19 cellular contexts compared by ENCODE assay signal in genomic region chr12:3684449-3685051, GRCh38.
A peak's percentile ranks its signal among the peaks of the same experiment; 100 is the strongest.
DNase-seq lines count a peak whose midpoint lies in the region; ATAC-seq and TF ChIP-seq lines count a peak whose summit lies in the region.
"Had no signal": no experiment of that assay in that cellular context is flagged by ENCODE, and none has a peak within 500 bp of the region (broad histone marks: within the 10 kb centered on the region; RNA-seq: fewer than 3 reads in every experiment).

No MANE protein-coding gene starts in this region.

- POLR2A ChIA-PET in activated CD4-positive, alpha-beta memory T cell treated with anti-CD3 and anti-CD28 coated beads for 36 hours (lab: Charles Lee) = no interaction called here

- H3K36me3 ChIP-seq in WERI-Rb-1 = no peaks in the 10 kb centered on the region; the same call in 1 of the 2 replicates
- no peaks in the 10 kb centered on the region for H3K36me3 ChIP-seq in smooth muscle cell (ENCODE audit: low read depth)

- H2AFZ ChIP-seq in smooth muscle cell (ENCODE audit: low read depth) = no peak overlapping the region

- CTCF ChIA-PET in activated CD4-positive, alpha-beta memory T cell treated with anti-CD3 and anti-CD28 coated beads for 36 hours (lab: Charles Lee) = interaction anchor here (1.2 kb wide), 1 partner anchor 384 kb away, joined by 3 read pairs; no protein-coding TSS in a partner anchor

- no peaks in the 10 kb centered on the region for H3K27me3 Mint-ChIP-seq in activated CD4-positive, alpha-beta memory T cell treated with anti-CD3 and anti-CD28 coated beads for 36 hours
- H3K27me3 Mint-ChIP-seq: naive B cell had no signal

- H3K4me1 Mint-ChIP-seq in activated CD4-positive, alpha-beta memory T cell treated with anti-CD3 and anti-CD28 coated beads for 36 hours (ENCODE audit: low read depth) = no peaks in the 10 kb centered on the region
- H3K4me1 Mint-ChIP-seq: naive B cell had no signal

- TF ChIP-seq CTCF in WERI-Rb-1 (IDR thresholded peaks at IDR 0.05; ENCODE audit: low read depth, low read length) (no peak), smooth muscle cell (IDR thresholded peaks at IDR 0.05; ENCODE audit: borderline replicate concordance, insufficient read depth, poor library complexity, severe bottlenecking) (no peak)

- H3K79me2 ChIP-seq in smooth muscle cell (ENCODE audit: low read depth) = no peaks in the 10 kb centered on the region

- no peak overlapping the region for H3K9ac ChIP-seq in smooth muscle cell (ENCODE audit: low read depth)

- intact Hi-C loops in activated CD4-positive, alpha-beta memory T cell treated with anti-CD3 and anti-CD28 coated beads for 36 hours (cut with micrococcal nuclease) = no loop called here

- WGBS in smooth muscle cell (ENCODE audit: low lambda C conversion rate) = 25% methylated on average over 12 of the region's 12 CpGs

- no peaks in the 10 kb centered on the region for H3K9me3 Mint-ChIP-seq in activated CD4-positive, alpha-beta memory T cell treated with anti-CD3 and anti-CD28 coated beads for 36 hours

- H3K4me1 ChIP-seq in smooth muscle cell (ENCODE audit: low read depth) = no peaks in the 10 kb centered on the region
- H3K4me1 ChIP-seq: left lung, tibial artery had no signal

- H4K20me1 ChIP-seq in smooth muscle cell (ENCODE audit: low read depth) = no peaks in the 10 kb centered on the region

- H3K36me3 Mint-ChIP-seq in activated CD4-positive, alpha-beta memory T cell treated with anti-CD3 and anti-CD28 coated beads for 36 hours = peaks cover 13% of the 10 kb centered on the region

- H3K27ac ChIP-seq in WERI-Rb-1 (peak overlapping the region; percentile 65), smooth muscle cell (ENCODE audit: low read depth) (no peak overlapping the region)
- H3K27ac ChIP-seq: dorsolateral prefrontal cortex, left lung, tibial artery had no signal

- no peak overlapping the region for H3K4me3 Mint-ChIP-seq in activated CD4-positive, alpha-beta memory T cell treated with anti-CD3 and anti-CD28 coated beads for 36 hours
- H3K4me3 Mint-ChIP-seq: naive B cell had no signal

- H3K9me3 ChIP-seq in WERI-Rb-1 (ENCODE audit: severe bottlenecking) (no peaks in the 10 kb centered on the region), smooth muscle cell (replicated peaks; ENCODE audit: low read depth) (no peaks in the 10 kb centered on the region)
- H3K9me3 ChIP-seq: left lung, tibial artery had no signal

- DNase-seq in NCI-H1417 (lab: John Stamatoyannopoulos, UW) = peak in 2 of 3 experiments; percentile 70 to 92
- no peak for DNase-seq in NCI-H1417 treated with DMSO at 0.1 percent for 48 hours (lab: John Stamatoyannopoulos, UW)
- peak; percentile 75 for DNase-seq in WERI-Rb-1
- peak; percentile 93 for DNase-seq in left kidney (ENCODE audit: low read depth, low spot score)
- DNase-seq in smooth muscle cell (lab: John Stamatoyannopoulos, UW; ENCODE audit: unreplicated experiment) = no peak
- no peak for DNase-seq in DMS79 (lab: John Stamatoyannopoulos, UW)
- DNase-seq in activated CD4-positive, alpha-beta memory T cell treated with anti-CD3 and anti-CD28 coated beads for 36 hours = no peak
- DNase-seq: activated gamma-delta T cell treated with Interleukin-2 at 50 U/mL for 16 hours; C1 segment of cervical spinal cord; dorsolateral prefrontal cortex; left lung; naive B cell; NCI-H187; NK-92 treated with Interleukin-12 subunit alpha and Interleukin-12 subunit beta, amount 100 ng/mL, for 24 hours; RPMI8226; stimulated activated CD4-positive, alpha-beta T cell treated with anti-CD3 and anti-CD28 coated beads, Interleukin-4, amount 100 ng/mL, for 4 hours; tibial artery had no signal

- no peaks in the 10 kb centered on the region for H3F3A ChIP-seq in smooth muscle cell (ENCODE audit: low read depth)

- no peak for ATAC-seq in GM19463 (IDR thresholded peaks at IDR 0.05; ENCODE audit: unreplicated experiment)
- ATAC-seq: activated CD4-positive, CD25-positive, alpha-beta regulatory T cell treated with anti-CD3 and anti-CD28 coated beads, Interleukin-2, amount 50 U/mL, for 24 hours; left lung had no signal

- no peak overlapping the region for H3K27ac Mint-ChIP-seq in activated CD4-positive, alpha-beta memory T cell treated with anti-CD3 and anti-CD28 coated beads for 36 hours

- H3K4me3 ChIP-seq in WERI-Rb-1 (ENCODE audit: low read depth, low read length) (no peak overlapping the region), smooth muscle cell (no peak overlapping the region)
- H3K4me3 ChIP-seq: dorsolateral prefrontal cortex, left lung, tibial artery had no signal

- H3K4me2 ChIP-seq in smooth muscle cell = peak overlapping the region; percentile 49

- H3K27me3 ChIP-seq in WERI-Rb-1 (ENCODE audit: insufficient read depth, low read depth, severe bottlenecking) (no peaks in the 10 kb centered on the region), smooth muscle cell (ENCODE audit: low read depth) (no peaks in the 10 kb centered on the region)
- H3K27me3 ChIP-seq: dorsolateral prefrontal cortex, left lung, tibial artery had no signal

Comparison
In these comparisons a context has a peak if more than half of its experiments do, and no peak if none do; other contexts are left out.
1. DNase-seq: peak in NCI-H1417 (2 of 3), WERI-Rb-1 (single experiment) and left kidney (single experiment); none in NCI-H1417 treated with DMSO at 0.1 percent for 48 hours (single experiment), smooth muscle cell (single experiment), DMS79 (single experiment) and activated CD4-positive, alpha-beta memory T cell treated with anti-CD3 and anti-CD28 coated beads for 36 hours (single experiment).